1 cellular context compared by ENCODE assay signal in the genomic region with DNA sequence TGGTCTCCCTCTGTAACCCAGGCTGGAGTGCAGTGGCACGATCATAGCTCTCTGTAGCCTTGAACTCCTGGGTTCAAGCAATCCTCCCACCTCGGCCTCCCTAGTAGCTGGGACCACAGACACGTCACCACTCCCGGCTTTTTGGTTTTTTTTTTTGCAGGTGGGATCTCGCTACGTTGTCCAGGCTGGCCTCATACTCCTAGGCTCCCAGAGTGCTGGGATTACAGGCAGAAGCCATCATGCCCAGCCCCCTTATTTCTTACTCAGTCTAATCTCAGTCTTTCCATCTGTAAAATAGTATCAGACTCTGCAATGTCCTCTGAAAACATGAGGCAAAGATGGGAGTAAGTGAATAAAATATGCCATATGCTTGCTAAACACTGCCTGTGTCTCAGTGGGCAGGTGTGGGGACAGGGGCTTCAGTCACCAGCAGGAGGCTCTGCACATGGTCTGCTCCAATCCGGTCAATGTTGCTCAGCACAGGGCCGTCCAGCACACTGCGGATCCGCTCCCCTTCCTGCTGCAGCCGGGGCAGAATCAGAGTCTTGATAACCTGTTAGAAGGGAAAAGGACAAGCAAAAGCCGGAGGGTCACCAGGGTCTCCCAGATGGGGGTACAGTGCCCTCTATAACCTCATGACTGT.
TF ChIP-seq lines count a peak whose summit lies in the region.

No MANE protein-coding gene starts in this region.

TF ChIP-seq in K562, 482 proteins besides CTCF, POLR2A, EP300 and RAD21:
- TF ChIP-seq POLR2G (IDR thresholded peaks at IDR 0.05; ENCODE audit: low read depth, low read length) (peak; percentile 44), HMGN3 (IDR thresholded peaks at IDR 0.05; ENCODE audit: borderline replicate concordance, extremely low read depth, insufficient read length, low read depth, low read length) (no peak)
